ENCODE assay signal across 22 cellular contexts in genomic region chr5:7882926-7883325, GRCh38. TPM values are rescaled to one million over a fixed set of nuclear protein-coding genes. Genes with fewer than 3 reads are reported as not detected.
A peak's percentile ranks its signal among the peaks of the same experiment; 100 is the strongest.
DNase-seq lines count a peak whose midpoint lies in the region; ATAC-seq and TF ChIP-seq lines count a peak whose summit lies in the region.
"Had no signal": no experiment of that assay in that cellular context is flagged by ENCODE, and none has a peak within 500 bp of the region (broad histone marks: within the 10 kb centered on the region; RNA-seq: fewer than 3 reads in every experiment).

No MANE protein-coding gene starts in this region.

- H3K36me3 ChIP-seq in A673 (ENCODE audit: insufficient read depth, low read length, poor library complexity, severe bottlenecking) (peaks cover 77% of the 10 kb centered on the region), neutrophil (peaks cover 4% of the 10 kb centered on the region)

- peaks cover 13% of the 10 kb centered on the region for H3K4me1 Mint-ChIP-seq in T-helper 2 cell treated with Interferon-gamma antibody and Interleukin-4, amounts not matched to agents 5 μg/mL and 100 μg/mL, for 36 hours (ENCODE audit: low read depth)

- CTCF ChIA-PET in A673 (lab: Charles Lee): no interaction called here

- H3K4me1 ChIP-seq in A673 (ENCODE audit: insufficient read depth, low read length, poor library complexity, severe bottlenecking) (peaks cover 30% of the 10 kb centered on the region), neutrophil (ENCODE audit: control insufficient read depth in 1 of 2, insufficient read depth in 1 of 2, low read depth in 1 of 2, low read length in 1 of 2) (peaks cover 53% of the 10 kb centered on the region in 2 experiments)
- H3K4me1 ChIP-seq: BE2C had no signal

- no peak overlapping the region for H3K27ac ChIP-seq in A673 (ENCODE audit: low read depth, low read length, poor library complexity, severe bottlenecking)
- peak overlapping the region; percentile 98 for H3K27ac ChIP-seq in cingulate gyrus (ENCODE audit: low read depth, low read length)
- H3K27ac ChIP-seq in neutrophil: peak overlapping the region; percentile 73

- no peaks in the 10 kb centered on the region for H3K27me3 Mint-ChIP-seq in T-helper 2 cell treated with Interferon-gamma antibody and Interleukin-4, amounts not matched to agents 5 μg/mL and 100 μg/mL, for 36 hours (ENCODE audit: low read depth)
- H3K27me3 Mint-ChIP-seq: CD4-positive, alpha-beta memory T cell had no signal

- BruUV-seq in A673 (replicated peaks; lab: Mats Ljungman, UMichigan): no TSS peak

- TF ChIP-seq POLR2A in NB4 (IDR thresholded peaks at IDR 0.05; ENCODE audit: extremely low read depth, insufficient read length): no peak

- H3K27ac Mint-ChIP-seq in T-helper 2 cell treated with Interferon-gamma antibody and Interleukin-4, amounts not matched to agents 5 μg/mL and 100 μg/mL, for 36 hours: no peak overlapping the region

- intact Hi-C loops in A673 (cut with micrococcal nuclease; ENCODE audit: unreplicated experiment): no loop called here

- POLR2A ChIA-PET in A673 (lab: Charles Lee; ENCODE audit: low non-redundant PET): no interaction called here

- TF ChIP-seq CTCF in A673 (conservative IDR thresholded peaks at IDR 0.05; ENCODE audit: low read depth, low read length) (no peak), NB4 (IDR thresholded peaks at IDR 0.05; ENCODE audit: low read depth, low read length) (no peak), neutrophil (IDR thresholded peaks at IDR 0.05) (no peak)

- ATAC-seq in GM19351 (IDR thresholded peaks at IDR 0.05; ENCODE audit: unreplicated experiment): no peak
- ATAC-seq: GM12878, HepG2, PC-3 had no signal

- peaks cover 68% of the 10 kb centered on the region for H3K36me3 Mint-ChIP-seq in T-helper 2 cell treated with Interferon-gamma antibody and Interleukin-4, amounts not matched to agents 5 μg/mL and 100 μg/mL, for 36 hours (ENCODE audit: low read depth)

- H3K9me3 ChIP-seq in A673 (ENCODE audit: low read depth, low read length, poor library complexity, severe bottlenecking) (no peaks in the 10 kb centered on the region), neutrophil (no peaks in the 10 kb centered on the region)
- H3K9me3 ChIP-seq: BE2C had no signal

- no peaks in the 10 kb centered on the region for H3K9me3 Mint-ChIP-seq in T-helper 2 cell treated with Interferon-gamma antibody and Interleukin-4, amounts not matched to agents 5 μg/mL and 100 μg/mL, for 36 hours
- H3K9me3 Mint-ChIP-seq: CD4-positive, alpha-beta memory T cell had no signal

- DNase-seq in A673 (ENCODE audit: low spot score) (peak; percentile 6), NB4 (ENCODE audit: low read depth) (peak; percentile 65)
- no peak for DNase-seq in NK-92 treated with Interleukin-12 subunit alpha and Interleukin-12 subunit beta, amount 100 ng/mL, for 24 hours (lab: John Stamatoyannopoulos, UW)
- DNase-seq in T-helper 2 cell treated with Interferon-gamma antibody and Interleukin-4, amounts not matched to agents 5 μg/mL and 100 μg/mL, for 36 hours (ENCODE audit: low spot score): no peak
- DNase-seq in stimulated activated CD4-positive, alpha-beta T cell treated with anti-CD3 and anti-CD28 coated beads, Interleukin-2, amount 100 ng/mL, for 24 hours: no peak
- DNase-seq: BE2C; CD4-positive, alpha-beta memory T cell; DMS153; EL; KG1; NCI-H1048; NCI-H1436; NCI-H2029 treated with DMSO at 0.1 percent for 48 hours; NCI-H510A; NCI-H748 treated with DMSO at 0.1 percent for 48 hours; PC-3 had no signal

- H3K4me3 Mint-ChIP-seq in T-helper 2 cell treated with Interferon-gamma antibody and Interleukin-4, amounts not matched to agents 5 μg/mL and 100 μg/mL, for 36 hours: no peak overlapping the region
- H3K4me3 Mint-ChIP-seq: CD4-positive, alpha-beta memory T cell had no signal

- H3K27me3 ChIP-seq in A673 (replicated peaks; ENCODE audit: insufficient read depth, low read depth, low read length, poor library complexity) (no peaks in the 10 kb centered on the region), neutrophil (no peaks in the 10 kb centered on the region)
- H3K27me3 ChIP-seq: BE2C had no signal

- no peak overlapping the region for H3K4me3 ChIP-seq in A673 (ENCODE audit: low read depth, low read length, poor library complexity, severe bottlenecking)
- no peak overlapping the region for H3K4me3 ChIP-seq in NB4 (ENCODE audit: low read depth, low read length)
- no peak overlapping the region for H3K4me3 ChIP-seq in neutrophil (ENCODE audit: low read depth in 1 of 2, low read length in 1 of 2)
- H3K4me3 ChIP-seq: GM12878 had no signal

RNA-seq across cellular contexts. Expression of gene MTRR, which starts 14.0 kb away (rescaled TPM):
- total RNA-seq in A673 (2021): 44.4 and 57.1 TPM in 2 replicates

RNA-seq across cellular contexts. Expression of gene FASTKD3, which starts 14.1 kb away (rescaled TPM):
- total RNA-seq in A673 (2021): 13.2 and 16.8 TPM in 2 replicates

RNA-seq across cellular contexts. Expression of gene CFAP90, which starts 32.0 kb away (rescaled TPM):
- not detected in 2 replicates for total RNA-seq in A673 (2021)
- total RNA-seq: A172; CD4-positive, alpha-beta memory T cell; GM12878 had no signal

Comparison
In these comparisons a context has a peak if more than half of its experiments do, and no peak if none do; other contexts are left out.
1. DNase-seq: peak in A673 (single experiment) and NB4 (single experiment); none in NK-92 treated with Interleukin-12 subunit alpha and Interleukin-12 subunit beta, amount 100 ng/mL, for 24 hours (single experiment), T-helper 2 cell treated with Interferon-gamma antibody and Interleukin-4, amounts not matched to agents 5 μg/mL and 100 μg/mL, for 36 hours (single experiment) and stimulated activated CD4-positive, alpha-beta T cell treated with anti-CD3 and anti-CD28 coated beads, Interleukin-2, amount 100 ng/mL, for 24 hours (0 of 2).